33 cellular contexts compared by ENCODE assay signal in the genomic region with DNA sequence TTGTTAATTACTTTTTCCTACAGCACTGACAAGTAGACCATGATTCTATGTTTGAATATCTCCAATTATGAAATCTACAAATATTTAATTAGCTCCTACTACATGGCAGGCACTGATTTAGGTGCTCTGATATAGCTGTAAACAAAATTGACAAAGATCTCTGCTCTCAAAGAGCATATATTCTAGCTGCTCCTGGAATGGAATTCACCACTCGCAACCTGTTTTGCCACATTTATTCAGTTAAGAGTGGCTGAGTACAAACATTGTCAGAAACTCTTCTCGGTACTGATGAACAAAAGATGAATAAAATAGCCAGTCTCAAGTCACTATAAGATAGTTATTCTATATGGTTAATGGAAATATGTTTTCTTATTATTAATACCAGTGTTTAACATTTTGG.
"Had no signal": no experiment of that assay in that cellular context is flagged by ENCODE, and none has a peak within 500 bp of the region (broad histone marks: within the 10 kb centered on the region; RNA-seq: fewer than 3 reads in every experiment).

No MANE protein-coding gene starts in this region.

- DNase-seq: activated B cell treated with CpG ODN at 0.5 μM for 24 hours; activated CD4-positive, alpha-beta memory T cell treated with anti-CD3 and anti-CD28 coated beads for 36 hours; activated CD4-positive, alpha-beta T cell treated with anti-CD3 and anti-CD28 coated beads for 4 hours; activated CD4-positive, alpha-beta T cell treated with anti-CD3 and anti-CD28 coated beads, Interleukin-2, amount 10 ng/mL, durations not matched to agents 7 days and 5 days; activated CD4-positive, CD25-positive, alpha-beta regulatory T cell treated with anti-CD3 and anti-CD28 coated beads, Interleukin-2, amount 50 U/mL, for 72 hours; activated CD8-positive, alpha-beta memory T cell treated with anti-CD3 and anti-CD28 coated beads, Interleukin-2, amount 50 U/mL, for 4 hours; activated CD8-positive, alpha-beta T cell treated with anti-CD3 and anti-CD28 coated beads for 36 hours; activated effector memory CD4-positive, alpha-beta T cell treated with anti-CD3 and anti-CD28 coated beads, Interleukin-2, amount 50 U/mL, for 16 hours; activated gamma-delta T cell treated with Interleukin-2 at 50 U/mL for 16 hours; activated naive CD4-positive, alpha-beta T cell; activated naive CD4-positive, alpha-beta T cell treated with anti-CD3 and anti-CD28 coated beads for 36 hours; activated naive CD4-positive, alpha-beta T cell treated with anti-CD3 and anti-CD28 coated beads, Interleukin-2, amount 50 U/mL, for 16 hours; activated naive CD8-positive, alpha-beta T cell treated with anti-CD3 and anti-CD28 coated beads for 36 hours; activated T-cell treated with anti-CD3 and anti-CD28 coated beads for 4 hours; activated T-cell treated with anti-CD3 and anti-CD28 coated beads, Interleukin-2, amount 50 U/mL, for 1 hour; activated T-cell treated with anti-CD3 and anti-CD28 coated beads, Interleukin-2, amount 50 U/mL, for 4 hours; activated T-cell treated with anti-CD3 and anti-CD28 coated beads, Interleukin-2, amount 50 U/mL, for 72 hours; adrenal gland; amniotic stem cell; aorta; body of pancreas; brain microvascular endothelial cell; caudate nucleus; cerebellar nuclear complex; T-cell; T-helper 17 cell; T1000 had no signal

- H3K9me3 ChIP-seq: adrenal gland, body of pancreas had no signal

- H3K27me3 Mint-ChIP-seq: activated B cell treated with CpG ODN at 0.5 μM for 24 hours; activated CD4-positive, alpha-beta memory T cell treated with anti-CD3 and anti-CD28 coated beads for 36 hours; activated CD4-positive, alpha-beta T cell treated with anti-CD3 and anti-CD28 coated beads, Interleukin-2, amount 10 ng/mL, durations not matched to agents 7 days and 5 days; activated CD8-positive, alpha-beta T cell treated with anti-CD3 and anti-CD28 coated beads for 36 hours; activated naive CD8-positive, alpha-beta T cell treated with anti-CD3 and anti-CD28 coated beads for 36 hours; activated T-helper 17 cell treated with anti-CD3 and anti-CD28 coated beads, Interleukin-2, amount 50 U/mL, for 72 hours; central memory CD8-positive, alpha-beta T cell; T-cell; T-helper 17 cell had no signal

- H3K4me3 Mint-ChIP-seq: activated B cell treated with CpG ODN at 0.5 μM for 24 hours; activated CD4-positive, alpha-beta memory T cell treated with anti-CD3 and anti-CD28 coated beads for 36 hours; activated CD4-positive, alpha-beta T cell treated with anti-CD3 and anti-CD28 coated beads, Interleukin-2, amount 10 ng/mL, durations not matched to agents 7 days and 5 days; activated CD8-positive, alpha-beta T cell treated with anti-CD3 and anti-CD28 coated beads for 36 hours; activated naive CD4-positive, alpha-beta T cell treated with anti-CD3 and anti-CD28 coated beads for 36 hours; activated naive CD8-positive, alpha-beta T cell treated with anti-CD3 and anti-CD28 coated beads for 36 hours; activated T-cell treated with anti-CD3 and anti-CD28 coated beads, Interleukin-2, amount 50 U/mL, for 4 hours; activated T-cell treated with anti-CD3 and anti-CD28 coated beads, Interleukin-2, amount 50 U/mL, for 72 hours; activated T-helper 1 cell treated with anti-CD3 and anti-CD28 coated beads, Interleukin-12 subunit alpha, Interleukin-12 subunit beta, Interleukin-2, Interleukin-4 antibody, amounts not matched to agents 30 ng/mL and 10 ng/mL and 1 ng/mL, durations not matched to agents 14 hours and 24 hours and 36 hours; activated T-helper 17 cell treated with anti-CD3 and anti-CD28 coated beads, Interleukin-2, amount 50 U/mL, for 72 hours; central memory CD8-positive, alpha-beta T cell; T-cell; T-helper 17 cell had no signal

- H3K36me3 ChIP-seq: adrenal gland, brain microvascular endothelial cell, cardiac muscle cell had no signal

- H3K27ac Mint-ChIP-seq: activated B cell treated with CpG ODN at 0.5 μM for 24 hours; activated CD4-positive, alpha-beta memory T cell treated with anti-CD3 and anti-CD28 coated beads for 36 hours; activated CD4-positive, alpha-beta T cell treated with anti-CD3 and anti-CD28 coated beads, Interleukin-2, amount 10 ng/mL, durations not matched to agents 7 days and 5 days; activated CD8-positive, alpha-beta T cell treated with anti-CD3 and anti-CD28 coated beads for 36 hours; activated naive CD4-positive, alpha-beta T cell treated with anti-CD3 and anti-CD28 coated beads for 36 hours; activated naive CD4-positive, alpha-beta T cell treated with anti-CD3 and anti-CD28 coated beads, Interleukin-2, amount 50 U/mL, for 72 hours; activated naive CD8-positive, alpha-beta T cell treated with anti-CD3 and anti-CD28 coated beads for 36 hours; activated T-cell treated with anti-CD3 and anti-CD28 coated beads, Interleukin-2, amount 50 U/mL, for 72 hours; activated T-helper 1 cell treated with anti-CD3 and anti-CD28 coated beads, Interleukin-12 subunit alpha, Interleukin-12 subunit beta, Interleukin-2, Interleukin-4 antibody, amounts not matched to agents 30 ng/mL and 10 ng/mL and 1 ng/mL, durations not matched to agents 14 hours and 24 hours and 36 hours; activated T-helper 17 cell treated with anti-CD3 and anti-CD28 coated beads, Interleukin-2, amount 50 U/mL, for 72 hours; T-cell; T-helper 17 cell had no signal

- H3K9me3 Mint-ChIP-seq: activated CD4-positive, alpha-beta memory T cell treated with anti-CD3 and anti-CD28 coated beads for 36 hours; activated CD4-positive, alpha-beta T cell treated with anti-CD3 and anti-CD28 coated beads, Interleukin-2, amount 10 ng/mL, durations not matched to agents 7 days and 5 days; activated CD8-positive, alpha-beta T cell treated with anti-CD3 and anti-CD28 coated beads for 36 hours; activated naive CD4-positive, alpha-beta T cell treated with anti-CD3 and anti-CD28 coated beads, Interleukin-2, amount 50 U/mL, for 72 hours; activated naive CD8-positive, alpha-beta T cell treated with anti-CD3 and anti-CD28 coated beads for 36 hours; activated T-cell treated with anti-CD3 and anti-CD28 coated beads, Interleukin-2, amount 50 U/mL, for 4 hours; activated T-helper 1 cell treated with anti-CD3 and anti-CD28 coated beads, Interleukin-12 subunit alpha, Interleukin-12 subunit beta, Interleukin-2, Interleukin-4 antibody, amounts not matched to agents 30 ng/mL and 10 ng/mL and 1 ng/mL, durations not matched to agents 14 hours and 24 hours and 36 hours; activated T-helper 17 cell treated with anti-CD3 and anti-CD28 coated beads, Interleukin-2, amount 50 U/mL, for 72 hours; central memory CD8-positive, alpha-beta T cell had no signal

- H3K4me1 ChIP-seq: adrenal gland, body of pancreas had no signal

- H3K4me3 ChIP-seq: adrenal gland, body of pancreas, cardiac muscle cell had no signal

- H3K27ac ChIP-seq: adrenal gland, body of pancreas, brain microvascular endothelial cell, cardiac muscle cell, VCaP had no signal

- H3K36me3 Mint-ChIP-seq: activated CD4-positive, alpha-beta memory T cell treated with anti-CD3 and anti-CD28 coated beads for 36 hours; activated naive CD4-positive, alpha-beta T cell treated with anti-CD3 and anti-CD28 coated beads, Interleukin-2, amount 50 U/mL, for 72 hours; activated naive CD8-positive, alpha-beta T cell treated with anti-CD3 and anti-CD28 coated beads for 36 hours; T-cell had no signal

- ATAC-seq: activated CD8-positive, alpha-beta T cell treated with anti-CD3 and anti-CD28 coated beads for 36 hours; activated naive CD4-positive, alpha-beta T cell treated with anti-CD3 and anti-CD28 coated beads, Interleukin-2, amount 50 U/mL, for 72 hours; activated T-cell treated with anti-CD3 and anti-CD28 coated beads, Interleukin-2, amount 50 U/mL, for 4 hours; activated T-cell treated with anti-CD3 and anti-CD28 coated beads, Interleukin-2, amount 50 U/mL, for 72 hours; activated T-helper 17 cell treated with anti-CD3 and anti-CD28 coated beads, Interleukin-2, amount 50 U/mL, for 72 hours; body of pancreas; T-cell; T-helper 17 cell had no signal

- H3K27me3 ChIP-seq: adrenal gland, body of pancreas, brain microvascular endothelial cell, cardiac muscle cell had no signal

- H3K4me1 Mint-ChIP-seq: activated B cell treated with CpG ODN at 0.5 μM for 24 hours; activated CD4-positive, alpha-beta T cell treated with anti-CD3 and anti-CD28 coated beads, Interleukin-2, amount 10 ng/mL, durations not matched to agents 7 days and 5 days; activated naive CD8-positive, alpha-beta T cell treated with anti-CD3 and anti-CD28 coated beads for 36 hours; activated T-helper 17 cell treated with anti-CD3 and anti-CD28 coated beads, Interleukin-2, amount 50 U/mL, for 72 hours; central memory CD8-positive, alpha-beta T cell; T-cell; T-helper 17 cell had no signal
